9 cellular contexts compared by ENCODE assay signal in genomic region chr2:101696272-101697123, GRCh38. TPM values are rescaled to one million over a fixed set of nuclear protein-coding genes. Genes with fewer than 3 reads are reported as not detected.
DNase-seq lines count a peak whose midpoint lies in the region; ATAC-seq, FAIRE-seq and TF ChIP-seq lines count a peak whose summit lies in the region.
"Had no signal": no experiment of that assay in that cellular context is flagged by ENCODE, and none has a peak within 500 bp of the region (broad histone marks: within the 10 kb centered on the region; RNA-seq: fewer than 3 reads in every experiment).

No MANE protein-coding gene starts in this region.

- peaks cover 36% of the 10 kb centered on the region for H3K79me2 ChIP-seq in osteoblast (ENCODE audit: insufficient read depth, low read length)

- H3K4me3 Mint-ChIP-seq in activated CD8-positive, alpha-beta T cell treated with anti-CD3 and anti-CD28 coated beads for 36 hours, result peak overlapping the region; percentile 76

- intact Hi-C loops in activated CD8-positive, alpha-beta T cell treated with anti-CD3 and anti-CD28 coated beads for 36 hours (cut with micrococcal nuclease), result no loop called here

- ATAC-seq in A549, result peak in 1 of 2 experiments; percentile 1; a peak in 1 of 6 replicates
- ATAC-seq in activated CD8-positive, alpha-beta T cell treated with anti-CD3 and anti-CD28 coated beads for 36 hours, result no peak
- ATAC-seq in gastroesophageal sphincter, result peak; percentile 9
- no peak for ATAC-seq in HG03442 (IDR thresholded peaks at IDR 0.05; ENCODE audit: unreplicated experiment)

- H3K27ac ChIP-seq in A549 (peak overlapping the region; percentile 91 to 93), gastroesophageal sphincter (peak overlapping the region; percentile 68 to 93 (median 90)), osteoblast (ENCODE audit: low read depth, low read length) (peak overlapping the region; percentile 49)

- no peak for FAIRE-seq in A549 (lab: Jason Lieb, UNC)
- FAIRE-seq: islet of Langerhans had no signal

- H3K4me1 ChIP-seq in A549, result peaks cover 12% of the 10 kb centered on the region
- peaks cover 20% of the 10 kb centered on the region for H3K4me1 ChIP-seq in HAP-1
- peaks cover 0 to 43% (median 0%) of the 10 kb centered on the region in 3 donors for H3K4me1 ChIP-seq in gastroesophageal sphincter
- peaks cover 18% of the 10 kb centered on the region for H3K4me1 ChIP-seq in osteoblast (ENCODE audit: insufficient read depth, low read length)

- WGBS in A549 (ENCODE audit: missing lambda C conversion rate), result 78% methylated on average over 29 of the region's 31 CpGs
- WGBS in gastroesophageal sphincter (ENCODE audit: low coverage in 1 of 2), 2 donors, result 18 to 19% methylated on average over 8 to 15 of the region's 31 CpGs

- no peaks in the 10 kb centered on the region for H3K27me3 ChIP-seq in HAP-1 (ENCODE audit: low read depth)
- H3K27me3 ChIP-seq in gastroesophageal sphincter, result no peaks in the 10 kb centered on the region
- H3K27me3 ChIP-seq in osteoblast (ENCODE audit: insufficient read depth, low read length), result no peaks in the 10 kb centered on the region

- peaks cover 2% of the 10 kb centered on the region for H3K27me3 Mint-ChIP-seq in activated CD8-positive, alpha-beta T cell treated with anti-CD3 and anti-CD28 coated beads for 36 hours

- CTCF ChIA-PET in A549 (lab: Yijun Ruan, JAX), result interaction anchor here (0.7 to 1.6 kb wide), 13 partner anchors 8 to 356 kb away, joined by 3 to 14 read pairs (median 3); no protein-coding TSS in a partner anchor
- CTCF ChIA-PET in activated CD8-positive, alpha-beta T cell treated with anti-CD3 and anti-CD28 coated beads for 36 hours (lab: Charles Lee), result interaction anchor here (0.7 to 1.7 kb wide), 7 partner anchors 18 to 277 kb away, joined by 3 to 11 read pairs (median 4); no protein-coding TSS in a partner anchor

- TF ChIP-seq EP300 in A549 (IDR thresholded peaks at IDR 0.05) (no peak), gastroesophageal sphincter (IDR thresholded peaks at IDR 0.05) (no peak)

- H3K4me3 ChIP-seq in A549 (peak overlapping the region; percentile 96), HAP-1 (peak overlapping the region; percentile 33), gastroesophageal sphincter (peak overlapping the region; percentile 61 to 67), osteoblast (ENCODE audit: insufficient read depth, low read length) (peak overlapping the region; percentile 90)

- TF ChIP-seq POLR2A in A549 (IDR thresholded peaks at IDR 0.05; ENCODE audit: low read length) (no peak), gastroesophageal sphincter (IDR thresholded peaks at IDR 0.05) (no peak)

- peak overlapping the region; percentile 80 for H3K27ac Mint-ChIP-seq in activated CD8-positive, alpha-beta T cell treated with anti-CD3 and anti-CD28 coated beads for 36 hours

- H4K20me1 ChIP-seq in osteoblast (ENCODE audit: insufficient read depth, low read length), result peaks cover 20% of the 10 kb centered on the region

- peaks cover 4% of the 10 kb centered on the region for H3K36me3 Mint-ChIP-seq in activated CD8-positive, alpha-beta T cell treated with anti-CD3 and anti-CD28 coated beads for 36 hours (ENCODE audit: low read depth)

- no peaks in the 10 kb centered on the region for H3K36me3 ChIP-seq in HAP-1 (replicated peaks)
- no peaks in the 10 kb centered on the region for H3K36me3 ChIP-seq in gastroesophageal sphincter
- H3K36me3 ChIP-seq in osteoblast (ENCODE audit: insufficient read depth, low read length), result no peaks in the 10 kb centered on the region

- DNase-seq in A549 (ENCODE audit: low read depth in 1 of 2, low spot score in 1 of 2) (no peak), HAP-1 (ENCODE audit: low spot score in 2 of 2) (peak; percentile 58 to 63), osteoblast (ENCODE audit: insufficient read length, low spot score, missing footprints) (peak; percentile 73), AG08396 (ENCODE audit: low spot score) (no peak), germinal center (ENCODE audit: low spot score) (no peak)
- DNase-seq in activated CD8-positive, alpha-beta T cell treated with anti-CD3 and anti-CD28 coated beads for 36 hours, result no peak

- H2AFZ ChIP-seq in osteoblast (ENCODE audit: low read length), result peak overlapping the region; percentile 84

- H3K4me1 Mint-ChIP-seq in activated CD8-positive, alpha-beta T cell treated with anti-CD3 and anti-CD28 coated beads for 36 hours (ENCODE audit: low read depth), result peaks cover 30% of the 10 kb centered on the region

- H3K9me3 ChIP-seq in A549 (no peaks in the 10 kb centered on the region), HAP-1 (no peaks in the 10 kb centered on the region), gastroesophageal sphincter (peaks cover 0 to 10% (median 0%) of the 10 kb centered on the region in 3 donors), osteoblast (ENCODE audit: low read depth, low read length) (no peaks in the 10 kb centered on the region)

- in situ Hi-C loops in HAP-1 (cut with MboI; ENCODE audit: low sequenced_read_pairs), result no loop called here

- peaks cover 3% of the 10 kb centered on the region for H3K9me3 Mint-ChIP-seq in activated CD8-positive, alpha-beta T cell treated with anti-CD3 and anti-CD28 coated beads for 36 hours

- TF ChIP-seq CTCF in A549 (IDR thresholded peaks at IDR 0.05), result no peak
- no peak for TF ChIP-seq CTCF in activated CD8-positive, alpha-beta T cell treated with anti-CD3 and anti-CD28 coated beads for 36 hours (IDR thresholded peaks at IDR 0.05)
- no peak for TF ChIP-seq CTCF in gastroesophageal sphincter (IDR thresholded peaks at IDR 0.05)
- no peak for TF ChIP-seq CTCF in osteoblast (IDR thresholded peaks at IDR 0.05; ENCODE audit: extremely low read depth, low read depth, low read length)

- TF ChIP-seq RAD21 in A549 (conservative IDR thresholded peaks at IDR 0.05 in 1 of 2, IDR thresholded peaks at IDR 0.05 in 1 of 2), result no peak

- POLR2A ChIA-PET in A549 (lab: Yijun Ruan, JAX), result interaction anchor here (0.6 to 1.3 kb wide), 9 partner anchors 8 to 178 kb away, joined by 3 to 5 read pairs (median 3); no protein-coding TSS in a partner anchor
- POLR2A ChIA-PET in activated CD8-positive, alpha-beta T cell treated with anti-CD3 and anti-CD28 coated beads for 36 hours (lab: Charles Lee), result interaction anchor here (1.2 to 1.7 kb wide), 5 partner anchors 20 to 135 kb away, joined by 3 to 5 read pairs (median 3); no protein-coding TSS in a partner anchor

- H3K4me2 ChIP-seq in A549, result peak overlapping the region; percentile 92
- H3K4me2 ChIP-seq in osteoblast (ENCODE audit: insufficient read depth, low read length), result peak overlapping the region; percentile 87

TF ChIP-seq in A549, 52 proteins besides CTCF, POLR2A, EP300 and RAD21 (continues in another document):
- TF ChIP-seq POLR2AphosphoS2 (conservative IDR thresholded peaks at IDR 0.05; ENCODE audit: low read length) (no peak), SMC3 (IDR thresholded peaks at IDR 0.05) (no peak), TP53 (CRISPR knock-in tag; IDR thresholded peaks at IDR 0.05) (no peak), HOXB13 (CRISPR knock-in tag; IDR thresholded peaks at IDR 0.05; ENCODE audit: low read depth) (no peak), ZC3H11A (IDR thresholded peaks at IDR 0.05) (no peak), CBX8 (IDR thresholded peaks at IDR 0.05) (no peak), MYC (IDR thresholded peaks at IDR 0.05; ENCODE audit: borderline replicate concordance, low read length) (no peak), ESRRA (IDR thresholded peaks at IDR 0.05; ENCODE audit: borderline replicate concordance, low read length) (no peak), HDAC2 (IDR thresholded peaks at IDR 0.05) (no peak), FOSL2 (IDR thresholded peaks at IDR 0.05) (no peak), FOSL2 (CRISPR knock-in tag; IDR thresholded peaks at IDR 0.05) (no peak), NPAS2 (CRISPR knock-in tag; IDR thresholded peaks at IDR 0.05; ENCODE audit: borderline replicate concordance) (no peak), TFCP2L1 (CRISPR knock-in tag; IDR thresholded peaks at IDR 0.05) (no peak), E2F6 (IDR thresholded peaks at IDR 0.05; ENCODE audit: borderline replicate concordance, low read depth) (no peak), JUN (IDR thresholded peaks at IDR 0.05) (no peak), EHF (CRISPR knock-in tag; IDR thresholded peaks at IDR 0.05) (no peak)

RNA-seq across cellular contexts. Expression of gene MAP4K4, which starts 1.0 kb away (rescaled TPM):
- polyA plus RNA-seq in A549 (2011; rRNA removed) (82.2 and 91.4 TPM in 2 replicates), A549 (2017; fragmentation: RNase III; extraction: RNeasy Plus Mini Kit Qiagen cat#74134 plus additional on column Dnase treatment) (60.8 to 69.6 TPM (median 61.9 TPM) in 3 replicates)
- polyA plus RNA-seq in A549 (2012; cell fraction: cytosol; rRNA removed), result 34.1 and 37.0 TPM in 2 replicates
- polyA plus RNA-seq in A549 (2012; cell fraction: nucleus; rRNA removed), result 34.7 and 47.6 TPM in 2 replicates
- polyA minus RNA-seq in A549 (2011; rRNA and poly(A)+ RNA removed), result 122 and 124 TPM in 2 replicates
- 10 to 100 TPM; 26.3 to 27.3 TPM for total RNA-seq in activated CD8-positive, alpha-beta T cell treated with anti-CD3 and anti-CD28 coated beads for 36 hours
- total RNA-seq in gastroesophageal sphincter (10 to 100 TPM; 35.8 to 59.5 (median 48.9) TPM), osteoblast (231 and 287 TPM in 2 replicates)

Comparison
In these comparisons a context has a peak if more than half of its experiments do, and no peak if none do; other contexts are left out.
1. DNase-seq: peak in HAP-1 (2 of 2) and osteoblast (single experiment); none in A549 (0 of 2), activated CD8-positive, alpha-beta T cell treated with anti-CD3 and anti-CD28 coated beads for 36 hours (single experiment), AG08396 (single experiment) and germinal center (single experiment).
2. H3K4me3 ChIP-seq: peak in every context shown above with its lines; median percentile 96 in A549; 90 in osteoblast; 64 in gastroesophageal sphincter; 33 in HAP-1.
3. Peak in every context shown above with its lines, with median percentiles within 50 percentile points of each other: H3K27ac ChIP-seq.